8 cellular contexts compared by ENCODE assay signal in genomic region chr4:145732895-145733880, GRCh38. TPM values are rescaled to one million over a fixed set of nuclear protein-coding genes. Genes with fewer than 3 reads are reported as not detected.
DNase-seq lines count a peak whose midpoint lies in the region; ATAC-seq and TF ChIP-seq lines count a peak whose summit lies in the region.

No MANE protein-coding gene starts in this region.

- intact Hi-C loops in Calu3 (cut with micrococcal nuclease; ENCODE audit: unreplicated experiment) (loop anchor here (5.0 to 10.0 kb wide), 4 partner anchors 51 to 248 kb away; partner anchors contain the start of genes C4orf51, SMAD1 and ZNF827), OCI-LY7 (cut with micrococcal nuclease; ENCODE audit: unreplicated experiment) (no loop called here)

- peak overlapping the region; percentile 69 for H3K4me3 ChIP-seq in OCI-LY7 (ENCODE audit: low read depth, low read length, poor library complexity, severe bottlenecking)
- H3K4me3 ChIP-seq in mucosa of rectum (ENCODE audit: low read length in 2 of 2): peak overlapping the region; percentile 73 to 78

- H3K9me3 ChIP-seq in OCI-LY7 (ENCODE audit: low read length): no peaks in the 10 kb centered on the region
- H3K9me3 ChIP-seq in mucosa of rectum (ENCODE audit: control insufficient read depth in 2 of 2, low read length in 2 of 2): no peaks in the 10 kb centered on the region

- H3K79me2 ChIP-seq in OCI-LY7 (ENCODE audit: insufficient read depth, low read depth, low read length): no peaks in the 10 kb centered on the region

- H3K9ac ChIP-seq in mucosa of rectum (ENCODE audit: low read depth in 1 of 2, low read length in 2 of 2): peak overlapping the region; percentile 56 to 77

- H3K36me3 ChIP-seq in OCI-LY7 (ENCODE audit: insufficient read depth, low read length): no peaks in the 10 kb centered on the region
- H3K36me3 ChIP-seq in mucosa of rectum (ENCODE audit: control insufficient read depth in 2 of 2, insufficient read depth in 2 of 2, low read length in 2 of 2): no peaks in the 10 kb centered on the region

- H3K4me3 Mint-ChIP-seq in Calu3 (ENCODE audit: low read depth, unreplicated experiment): peak overlapping the region; percentile 59
- peak overlapping the region; percentile 74 for H3K4me3 Mint-ChIP-seq in activated T-cell treated with anti-CD3 and anti-CD28 coated beads, Interleukin-2, amount 50 U/mL, for 24 hours

- no TSS peak for BruUV-seq in Calu3 (replicated peaks; lab: Mats Ljungman, UMichigan)
- no TSS peak for BruUV-seq in OCI-LY7 (replicated peaks; lab: Mats Ljungman, UMichigan)

- peak overlapping the region; percentile 74 for H3K4me2 ChIP-seq in OCI-LY7 (ENCODE audit: low read length)

- H3K4me1 ChIP-seq in OCI-LY7 (ENCODE audit: insufficient read depth, low read length, poor library complexity, severe bottlenecking): peaks cover 6% of the 10 kb centered on the region
- peaks cover 19 to 23% of the 10 kb centered on the region in 2 donors for H3K4me1 ChIP-seq in mucosa of rectum (ENCODE audit: control insufficient read depth in 2 of 2, insufficient read depth in 2 of 2, low read length in 2 of 2)

- peaks cover 23% of the 10 kb centered on the region for H3K36me3 Mint-ChIP-seq in Calu3 (ENCODE audit: insufficient read depth, unreplicated experiment)
- no peaks in the 10 kb centered on the region for H3K36me3 Mint-ChIP-seq in activated T-cell treated with anti-CD3 and anti-CD28 coated beads, Interleukin-2, amount 50 U/mL, for 24 hours (ENCODE audit: low read depth)

- H3K27ac ChIP-seq in OCI-LY7 (ENCODE audit: low read depth, low read length, poor library complexity, severe bottlenecking) (no peak overlapping the region), mucosa of rectum (ENCODE audit: low read depth in 2 of 2, low read length in 2 of 2) (peak overlapping the region; percentile 84)

- peaks cover 29% of the 10 kb centered on the region for H3K4me1 Mint-ChIP-seq in Calu3 (ENCODE audit: low read depth, unreplicated experiment)
- H3K4me1 Mint-ChIP-seq in activated T-cell treated with anti-CD3 and anti-CD28 coated beads, Interleukin-2, amount 50 U/mL, for 24 hours (ENCODE audit: low read depth): peaks cover 27% of the 10 kb centered on the region

- no peaks in the 10 kb centered on the region for H4K20me1 ChIP-seq in OCI-LY7 (ENCODE audit: insufficient read depth, low read length)

- H2AFZ ChIP-seq in OCI-LY7 (ENCODE audit: low read length): peak overlapping the region; percentile 93

- peak; percentile 90 for ATAC-seq in GM21515 (IDR thresholded peaks at IDR 0.05; ENCODE audit: unreplicated experiment)

- H3K9me2 ChIP-seq in OCI-LY7 (ENCODE audit: insufficient read depth, low read length): no peaks in the 10 kb centered on the region

- H3K27me3 ChIP-seq in mucosa of rectum (ENCODE audit: control insufficient read depth in 2 of 2, insufficient read depth in 2 of 2, low read length in 2 of 2): no peaks in the 10 kb centered on the region

- CTCF ChIA-PET in Calu3 (lab: Charles Lee): interaction anchor here (1.0 to 1.6 kb wide), 2 partner anchors 10 to 114 kb away, joined by 3 to 4 read pairs; partner anchors contain the start of gene MMAA
- CTCF ChIA-PET in OCI-LY7 (lab: Charles Lee; ENCODE audit: unreplicated experiment): no interaction called here

- TF ChIP-seq CTCF in Calu3 (IDR thresholded peaks at IDR 0.05; ENCODE audit: unreplicated experiment) (no peak), OCI-LY7 (conservative IDR thresholded peaks at IDR 0.05; ENCODE audit: low read length) (no peak)

- DNase-seq in Calu3 (peak; percentile 91), HuH-7.5 (ENCODE audit: low spot score) (peak; percentile 63), OCI-LY7 (ENCODE audit: low spot score) (peak; percentile 81), erythroblast (lab: John Stamatoyannopoulos, UW) (peak; percentile 92 to 93)
- DNase-seq in activated T-cell treated with anti-CD3 and anti-CD28 coated beads, Interleukin-2, amount 50 U/mL, for 24 hours: peak; percentile 88
- peak; percentile 80 for DNase-seq in stimulated activated CD8-positive, alpha-beta memory T cell treated with anti-CD3 and anti-CD28 coated beads, Interleukin-4, amount 100 ng/mL, for 24 hours (ENCODE audit: low read depth)

- no peaks in the 10 kb centered on the region for H3K9me3 Mint-ChIP-seq in Calu3 (ENCODE audit: low read depth, unreplicated experiment)
- H3K9me3 Mint-ChIP-seq in activated T-cell treated with anti-CD3 and anti-CD28 coated beads, Interleukin-2, amount 50 U/mL, for 24 hours: no peaks in the 10 kb centered on the region

- H3K27me3 Mint-ChIP-seq in Calu3 (ENCODE audit: unreplicated experiment): no peaks in the 10 kb centered on the region
- H3K27me3 Mint-ChIP-seq in activated T-cell treated with anti-CD3 and anti-CD28 coated beads, Interleukin-2, amount 50 U/mL, for 24 hours: peaks cover 17% of the 10 kb centered on the region

- POLR2A ChIA-PET in OCI-LY7 (lab: Charles Lee): interaction anchor here (1.3 kb wide), 1 partner anchor 11 kb away, joined by 5 read pairs; no protein-coding TSS in a partner anchor

- H3K27ac Mint-ChIP-seq in Calu3 (ENCODE audit: unreplicated experiment): peak overlapping the region; percentile 94
- peak overlapping the region; percentile 79 for H3K27ac Mint-ChIP-seq in activated T-cell treated with anti-CD3 and anti-CD28 coated beads, Interleukin-2, amount 50 U/mL, for 24 hours

- peak; percentile 39 for TF ChIP-seq POLR2A in erythroblast (IDR thresholded peaks at IDR 0.05; ENCODE audit: low read length)

RNA-seq across cellular contexts. Expression of gene C4orf51, which starts 53.2 kb away (rescaled TPM):
- not detected in 2 replicates for total RNA-seq in Calu3 (2022)
- total RNA-seq in OCI-LY7 (2014; rRNA removed; shearing (Covaris generic)): not detected in 2 replicates
- not detected in 2 replicates for total RNA-seq in OCI-LY7 (2022)
